Comparison of ENCODE assay signal across 1 cellular context in genomic region chr22:29553391-29554224, GRCh38.
TF ChIP-seq lines count a peak whose summit lies in the region.

TSS of gene THOC5 (minus strand) at chr22:29553757. CDS start at chr22:29549147, 4,610 bp downstream.

TF ChIP-seq in HepG2, 621 proteins besides CTCF, POLR2A, EP300 and RAD21 (continued from another document and continues in another):
- no peak for TF ChIP-seq MED8 (CRISPR knock-in tag; IDR thresholded peaks at IDR 0.05; ENCODE audit: insufficient replicate concordance)
- no peak for TF ChIP-seq KAT2B (IDR thresholded peaks at IDR 0.05; ENCODE audit: borderline replicate concordance, low read depth, low read length)
- TF ChIP-seq THAP9 (CRISPR knock-in tag; IDR thresholded peaks at IDR 0.05; ENCODE audit: borderline replicate concordance) = peak; percentile 96
- no peak for TF ChIP-seq TRIM22 (IDR thresholded peaks at IDR 0.05)
- no peak for TF ChIP-seq CERS6 (CRISPR knock-in tag; IDR thresholded peaks at IDR 0.05)
- 0 out of 2 replicates have a peak, but pooled peaks have one; percentile 67 for TF ChIP-seq HINFP (CRISPR knock-in tag; IDR thresholded peaks at IDR 0.05; ENCODE audit: low read depth)
- no peak for TF ChIP-seq ATF7-NPFF (CRISPR knock-in tag; IDR thresholded peaks at IDR 0.05; ENCODE audit: low read depth)
- no peak for TF ChIP-seq MATR3 (CRISPR knock-in tag; IDR thresholded peaks at IDR 0.05)
- TF ChIP-seq MXD3 (CRISPR knock-in tag; IDR thresholded peaks at IDR 0.05) = peak; percentile 66; the same call in 1 of the 2 replicates
- TF ChIP-seq CC2D1A (CRISPR knock-in tag; IDR thresholded peaks at IDR 0.05) = no peak
- TF ChIP-seq ZNF552 (CRISPR knock-in tag; IDR thresholded peaks at IDR 0.05; ENCODE audit: borderline replicate concordance) = no peak
- TF ChIP-seq U2AF2 (IDR thresholded peaks at IDR 0.05; ENCODE audit: low read depth, low read length) = no peak
- 0 out of 2 replicates have a peak, but pooled peaks have one; percentile 16 for TF ChIP-seq PITX1 (CRISPR knock-in tag; IDR thresholded peaks at IDR 0.05)
- TF ChIP-seq HMGXB3 (CRISPR knock-in tag; IDR thresholded peaks at IDR 0.05; ENCODE audit: borderline replicate concordance) = peak; percentile 73; the same call in 1 of the 2 replicates
- TF ChIP-seq AGO1 (IDR thresholded peaks at IDR 0.05; ENCODE audit: low read depth, low read length, poor library complexity, severe bottlenecking) = peak; percentile 96
- TF ChIP-seq ZC3H13 (CRISPR knock-in tag; IDR thresholded peaks at IDR 0.05) = peak; percentile 69; the same call in 1 of the 2 replicates
- peak; percentile 95 for TF ChIP-seq ZBTB40 (IDR thresholded peaks at IDR 0.05)
- no peak for TF ChIP-seq ZBTB40 (CRISPR knock-in tag; IDR thresholded peaks at IDR 0.05)
- no peak for TF ChIP-seq SRSF9 (IDR thresholded peaks at IDR 0.05; ENCODE audit: borderline replicate concordance, insufficient read depth, low read depth, low read length, poor library complexity, severe bottlenecking)
- TF ChIP-seq ZNF33A (CRISPR knock-in tag; IDR thresholded peaks at IDR 0.05; ENCODE audit: borderline replicate concordance) = peak; percentile 49; the same call in 1 of the 2 replicates
- TF ChIP-seq GMEB1 (CRISPR knock-in tag; IDR thresholded peaks at IDR 0.05; ENCODE audit: borderline replicate concordance) = peak; percentile 70; the same call in 1 of the 2 replicates
- TF ChIP-seq ZNF20 (CRISPR knock-in tag; IDR thresholded peaks at IDR 0.05) = no peak
- no peak for TF ChIP-seq ZFP41 (CRISPR knock-in tag; IDR thresholded peaks at IDR 0.05; ENCODE audit: borderline replicate concordance)
- TF ChIP-seq ZNF512B (CRISPR knock-in tag; IDR thresholded peaks at IDR 0.05; ENCODE audit: borderline replicate concordance) = no peak
- TF ChIP-seq ZNF235 (CRISPR knock-in tag; IDR thresholded peaks at IDR 0.05; ENCODE audit: borderline replicate concordance) = no peak
